ENCODE assay signal across 8 cellular contexts in the genomic region with DNA sequence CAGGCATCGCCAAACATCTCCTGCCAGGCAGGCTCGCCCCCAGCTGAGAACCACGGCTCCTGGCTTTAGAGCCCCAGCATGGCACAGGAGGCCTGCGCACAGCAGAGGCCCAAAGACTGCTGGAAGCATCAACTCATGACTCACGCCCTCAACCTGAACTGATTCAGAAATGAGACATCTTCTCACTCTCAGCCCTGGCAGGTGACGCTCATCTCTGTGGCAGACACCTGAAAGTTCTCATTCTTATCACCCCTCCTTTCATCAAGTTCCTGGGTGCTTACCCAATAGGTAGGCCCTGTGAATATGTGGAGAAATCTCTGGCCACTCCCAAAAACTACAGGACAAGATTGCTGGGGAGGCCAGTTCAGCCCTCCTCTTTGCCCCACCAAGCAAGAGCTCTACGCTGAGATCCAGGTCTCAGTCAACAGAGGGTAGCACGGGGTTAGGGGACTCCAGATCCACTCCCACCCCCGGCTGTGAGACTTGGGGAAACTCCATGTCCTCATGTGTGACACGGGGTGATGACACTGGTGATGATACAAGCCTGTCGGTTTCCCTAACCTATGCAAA. TPM values are rescaled to one million over a fixed set of nuclear protein-coding genes. Genes with fewer than 3 reads are reported as not detected.
DNase-seq lines count a peak whose midpoint lies in the region; ATAC-seq and TF ChIP-seq lines count a peak whose summit lies in the region.

No MANE protein-coding gene starts in this region.

- H3K9me2 ChIP-seq in hepatocyte (replicated peaks; ENCODE audit: insufficient read depth), result no peaks in the 10 kb centered on the region

- H3K9me3 ChIP-seq in OCI-LY3 (ENCODE audit: insufficient read depth, low read length) (no peaks in the 10 kb centered on the region), hepatocyte (ENCODE audit: low read depth) (no peaks in the 10 kb centered on the region)

- H3K9ac ChIP-seq in OCI-LY3 (ENCODE audit: low read length), result peak overlapping the region; percentile 59

- H4K20me1 ChIP-seq in OCI-LY3 (ENCODE audit: insufficient read depth, low read length) (peaks cover 65% of the 10 kb centered on the region), hepatocyte (ENCODE audit: insufficient read depth, poor library complexity, severe bottlenecking) (peaks cover 2% of the 10 kb centered on the region)

- peaks cover 100% of the 10 kb centered on the region for H3K79me2 ChIP-seq in OCI-LY3 (ENCODE audit: low read length)
- peaks cover 63% of the 10 kb centered on the region for H3K79me2 ChIP-seq in hepatocyte

- peak; percentile 52 for ATAC-seq in GM21717 (IDR thresholded peaks at IDR 0.05; ENCODE audit: unreplicated experiment)
- ATAC-seq in HG03521 (IDR thresholded peaks at IDR 0.05; ENCODE audit: unreplicated experiment), result no peak

- peak overlapping the region; percentile 41 for H3K4me3 ChIP-seq in OCI-LY3 (ENCODE audit: low read length)
- H3K4me3 ChIP-seq in hepatocyte, result no peak overlapping the region

- H3K4me1 ChIP-seq in OCI-LY3 (ENCODE audit: low read length) (peaks cover 83% of the 10 kb centered on the region), hepatocyte (ENCODE audit: insufficient read depth) (peaks cover 22% of the 10 kb centered on the region)

- H3K27ac ChIP-seq in OCI-LY3 (ENCODE audit: low read length) (peak overlapping the region; percentile 87), hepatocyte (no peak overlapping the region)

- H3K27me3 ChIP-seq in OCI-LY3 (ENCODE audit: low read depth, low read length), result no peaks in the 10 kb centered on the region
- H3K27me3 ChIP-seq in hepatocyte, result no peaks in the 10 kb centered on the region

- H3K36me3 ChIP-seq in OCI-LY3 (replicated peaks; ENCODE audit: low read depth, low read length), result peaks cover 27% of the 10 kb centered on the region
- no peaks in the 10 kb centered on the region for H3K36me3 ChIP-seq in hepatocyte (replicated peaks; ENCODE audit: insufficient read depth, low read depth)

- 90% methylated on average over 11 of the region's 11 CpGs for WGBS in hepatocyte (ENCODE audit: low lambda C conversion rate, missing lambda C conversion rate)

- H3K4me2 ChIP-seq in OCI-LY3 (ENCODE audit: low read length) (peak overlapping the region; percentile 80), hepatocyte (no peak overlapping the region)

- TF ChIP-seq CTCF in OCI-LY3 (IDR thresholded peaks at IDR 0.05; ENCODE audit: low read depth, low read length) (no peak), hepatocyte (IDR thresholded peaks at IDR 0.05; ENCODE audit: poor library complexity) (no peak)

- DNase-seq in EH (ENCODE audit: low read depth) (peak; percentile 39), NAMALWA (ENCODE audit: low spot score) (no peak), hepatocyte (ENCODE audit: low spot score) (no peak)
- DNase-seq in activated naive CD4-positive, alpha-beta T cell (lab: John Stamatoyannopoulos, UW), result peak; percentile 11 to 61 (median 32)
- peak; percentile 39 to 55 for DNase-seq in stimulated activated CD4-positive, alpha-beta T cell treated with anti-CD3 and anti-CD28 coated beads, Interleukin-15, amount 100 ng/mL, for 1 hour (ENCODE audit: low read depth in 1 of 2, low spot score in 1 of 2)

- H2AFZ ChIP-seq in OCI-LY3 (ENCODE audit: low read depth, low read length) (no peak overlapping the region), hepatocyte (no peak overlapping the region)

RNA-seq across cellular contexts. Expression of a gene that starts 11.3 kb away (rescaled TPM):
- 4.4 and 4.9 TPM in 2 replicates for total RNA-seq in hepatocyte
- polyA plus RNA-seq in hepatocyte, result 8.3 and 10.3 TPM in 2 replicates

Comparison
In these comparisons a context has a peak if more than half of its experiments do, and no peak if none do; other contexts are left out.
1. DNase-seq: peak in EH (single experiment), activated naive CD4-positive, alpha-beta T cell (4 of 4) and stimulated activated CD4-positive, alpha-beta T cell treated with anti-CD3 and anti-CD28 coated beads, Interleukin-15, amount 100 ng/mL, for 1 hour (2 of 2); none in NAMALWA (single experiment) and hepatocyte (single experiment).